In genomic region chr7:1214516-1214915, GRCh38 we compare ENCODE assay signal across 39 cellular contexts. TPM values are rescaled to one million over a fixed set of nuclear protein-coding genes. Genes with fewer than 3 reads are reported as not detected.
"Had no signal": no experiment of that assay in that cellular context is flagged by ENCODE, and none has a peak within 500 bp of the region (broad histone marks: within the 10 kb centered on the region; RNA-seq: fewer than 3 reads in every experiment).

No MANE protein-coding gene starts in this region.

- H3K4me3 Mint-ChIP-seq: activated B cell treated with CpG ODN at 0.5 μM for 24 hours; activated CD8-positive, alpha-beta T cell treated with anti-CD3 and anti-CD28 coated beads for 36 hours; activated naive CD8-positive, alpha-beta T cell; activated T-cell treated with anti-CD3 and anti-CD28 coated beads, Interleukin-2, amount 50 U/mL, for 4 hours; activated T-helper 17 cell treated with anti-CD3 and anti-CD28 coated beads, Interleukin-2, amount 50 U/mL, for 72 hours; T-helper 17 cell had no signal

- H3K27ac Mint-ChIP-seq: activated B cell treated with CpG ODN at 0.5 μM for 24 hours; activated CD8-positive, alpha-beta T cell treated with anti-CD3 and anti-CD28 coated beads for 36 hours; activated naive CD8-positive, alpha-beta T cell; activated T-helper 17 cell treated with anti-CD3 and anti-CD28 coated beads, Interleukin-2, amount 50 U/mL, for 72 hours; T-helper 17 cell had no signal

- H3K9me3 Mint-ChIP-seq: activated CD8-positive, alpha-beta T cell treated with anti-CD3 and anti-CD28 coated beads for 36 hours had no signal

- ATAC-seq: activated CD4-positive, CD25-positive, alpha-beta regulatory T cell treated with anti-CD3 and anti-CD28 coated beads, Interleukin-2, amount 50 U/mL, for 24 hours; activated CD8-positive, alpha-beta T cell treated with anti-CD3 and anti-CD28 coated beads for 36 hours; activated T-cell treated with anti-CD3 and anti-CD28 coated beads, Interleukin-2, amount 50 U/mL, for 4 hours; activated T-helper 17 cell treated with anti-CD3 and anti-CD28 coated beads, Interleukin-2, amount 50 U/mL, for 72 hours; body of pancreas; gastroesophageal sphincter; heart right ventricle; T-helper 17 cell had no signal

- H3K36me3 ChIP-seq: esophagus squamous epithelium, gastroesophageal sphincter, heart right ventricle, WERI-Rb-1 had no signal

- H3K27ac ChIP-seq: body of pancreas, epithelial cell of prostate, esophagus squamous epithelium, gastroesophageal sphincter, heart right ventricle, WERI-Rb-1 had no signal

- DNase-seq: activated B cell treated with CpG ODN at 0.5 μM for 24 hours; activated CD4-positive, alpha-beta T cell treated with anti-CD3 and anti-CD28 coated beads for 48 hours; activated CD4-positive, alpha-beta T cell treated with anti-CD3 and anti-CD28 coated beads, Interleukin-2, amount 50 U/mL, for 1 hour; activated CD4-positive, alpha-beta T cell treated with anti-CD3 and anti-CD28 coated beads, Interleukin-2, amount 50 U/mL, for 48 hours; activated CD8-positive, alpha-beta memory T cell treated with anti-CD3 and anti-CD28 coated beads for 24 hours; activated CD8-positive, alpha-beta T cell treated with anti-CD3 and anti-CD28 coated beads for 36 hours; activated effector memory CD4-positive, alpha-beta T cell treated with Interleukin-2 at 50 U/mL for 16 hours; activated gamma-delta T cell treated with Interleukin-2 at 50 U/mL for 16 hours; activated naive CD4-positive, alpha-beta T cell treated with anti-CD3 and anti-CD28 coated beads, Interleukin-2, amount 50 U/mL, for 16 hours; activated naive CD4-positive, alpha-beta T cell treated with Interleukin-2 at 50 U/mL for 16 hours; activated T-cell treated with anti-CD3 and anti-CD28 coated beads, Interleukin-2, amount 50 U/mL, for 4 hours; amniotic stem cell; anterior cingulate cortex; body of pancreas; caudate nucleus; cortex of kidney; dermis blood vessel endothelial cell; effector CD8-positive, alpha-beta T cell; esophagus squamous epithelium; foreskin melanocyte; heart right ventricle; T-helper 1 cell; T-helper 17 cell; WERI-Rb-1 had no signal

- H3K4me3 ChIP-seq: body of pancreas, esophagus squamous epithelium, gastroesophageal sphincter, heart right ventricle had no signal

- FAIRE-seq: colon, endometrium, endothelial cell of umbilical vein, TTC549 had no signal

- H3K9me3 ChIP-seq: body of pancreas, gastroesophageal sphincter, heart right ventricle had no signal

- H3K4me1 Mint-ChIP-seq: activated B cell treated with CpG ODN at 0.5 μM for 24 hours; activated T-helper 17 cell treated with anti-CD3 and anti-CD28 coated beads, Interleukin-2, amount 50 U/mL, for 72 hours had no signal

RNA-seq across cellular contexts. Expression of gene UNCX, which starts 18.2 kb away (rescaled TPM):
- total RNA-seq: activated B cell treated with CpG ODN at 0.5 μM for 24 hours; activated CD8-positive, alpha-beta T cell treated with anti-CD3 and anti-CD28 coated beads for 36 hours; activated T-cell treated with anti-CD3 and anti-CD28 coated beads, Interleukin-2, amount 50 U/mL, for 4 hours; activated T-helper 17 cell treated with anti-CD3 and anti-CD28 coated beads, Interleukin-2, amount 50 U/mL, for 72 hours; body of pancreas; chondrocyte; dermis blood vessel endothelial cell; endothelial cell of umbilical vein; esophagus squamous epithelium; fibroblast of lung; fibroblast of villous mesenchyme; gastroesophageal sphincter; glomerular endothelial cell; heart right ventricle; T-helper 17 cell had no signal
- polyA plus RNA-seq: adipose tissue, endothelial cell of umbilical vein, esophagus, fibroblast of lung, heart right ventricle had no signal
